19 cellular contexts compared by ENCODE assay signal in the genomic region with DNA sequence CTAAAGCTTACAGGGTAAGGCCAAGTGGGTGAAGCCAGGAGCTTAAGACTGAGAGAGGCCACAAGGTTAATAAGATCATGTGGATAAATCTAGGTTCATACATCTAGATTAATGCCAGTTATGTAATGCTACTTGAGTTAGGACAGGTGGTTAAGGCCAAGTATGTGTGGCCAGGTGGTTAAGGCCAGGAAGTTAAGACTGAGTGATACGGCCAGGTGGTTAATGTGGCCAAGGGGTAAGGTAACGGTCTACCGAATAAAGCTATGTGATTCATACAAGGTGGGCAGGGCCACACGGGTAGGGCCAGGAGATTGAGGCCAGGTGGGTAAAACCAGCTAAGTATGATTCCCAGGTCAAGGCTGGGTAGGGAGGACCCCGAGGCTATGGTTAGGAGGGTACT.
DNase-seq lines count a peak whose midpoint lies in the region; ATAC-seq, FAIRE-seq and TF ChIP-seq lines count a peak whose summit lies in the region.
"Had no signal": no experiment of that assay in that cellular context is flagged by ENCODE, and none has a peak within 500 bp of the region (broad histone marks: within the 10 kb centered on the region; RNA-seq: fewer than 3 reads in every experiment).

No MANE protein-coding gene starts in this region.

- no peak for TF ChIP-seq RAD21 in GM12878 (IDR thresholded peaks at IDR 0.05; ENCODE audit: insufficient read depth, low read depth, low read length)

- no peaks in the 10 kb centered on the region for H4K20me1 ChIP-seq in GM12878 (ENCODE audit: control insufficient read depth, insufficient read depth)

- RAD21 ChIA-PET in GM12878 (lab: Charles Lee; ENCODE audit: unreplicated experiment), result no interaction called here

- DNase-seq in GM12878 (ENCODE audit: low read depth, low spot score) (no peak), nucleus accumbens (lab: John Stamatoyannopoulos, UW) (no peak)
- no peak for DNase-seq in activated CD4-positive, alpha-beta memory T cell treated with anti-CD3 and anti-CD28 coated beads for 36 hours
- DNase-seq: ACHN; CD8-positive, alpha-beta T cell; MV-4-11; NCI-H1417 treated with DMSO at 0.1 percent for 48 hours; NCI-H2029; NCI-H510A treated with DMSO at 0.1 percent for 48 hours; PC-9; T-helper 9 cell had no signal

- H3K4me1 ChIP-seq in GM12878 (ENCODE audit: control insufficient read depth, insufficient read depth, low read length), result peaks cover 16% of the 10 kb centered on the region
- H3K4me1 ChIP-seq: HAP-1 had no signal

- H3K4me3 ChIP-seq in GM12878, result no peak overlapping the region
- H3K4me3 ChIP-seq: HAP-1, PC-9 had no signal

- ATAC-seq in GM18502 (IDR thresholded peaks at IDR 0.05; ENCODE audit: poor library complexity, unreplicated experiment) (peak; percentile 22), GM19397 (IDR thresholded peaks at IDR 0.05; ENCODE audit: unreplicated experiment) (peak; percentile 29), HG03354 (IDR thresholded peaks at IDR 0.05; ENCODE audit: poor library complexity, severe bottlenecking, unreplicated experiment) (peak; percentile 38), GM12878 (no peak), GM21717 (IDR thresholded peaks at IDR 0.05; ENCODE audit: unreplicated experiment) (no peak), GM21723 (IDR thresholded peaks at IDR 0.05; ENCODE audit: unreplicated experiment) (no peak)
- ATAC-seq: CD8-positive, alpha-beta T cell had no signal

- H3K36me3 Mint-ChIP-seq in activated CD4-positive, alpha-beta memory T cell treated with anti-CD3 and anti-CD28 coated beads for 36 hours, result no peaks in the 10 kb centered on the region
- H3K36me3 Mint-ChIP-seq: CD8-positive, alpha-beta T cell had no signal

- in situ Hi-C loops in GM12878 (cut with MboI), result no loop called here

- POLR2A ChIA-PET in GM12878 (lab: Charles Lee), result no interaction called here
- POLR2A ChIA-PET in activated CD4-positive, alpha-beta memory T cell treated with anti-CD3 and anti-CD28 coated beads for 36 hours (lab: Charles Lee), result no interaction called here

- TF ChIP-seq EP300 in GM12878 (IDR thresholded peaks at IDR 0.05; ENCODE audit: borderline replicate concordance in 1 of 2, control insufficient read depth in 1 of 2, low read depth in 2 of 2, low read length in 2 of 2), result no peak

- no peaks in the 10 kb centered on the region for H3K27me3 Mint-ChIP-seq in activated CD4-positive, alpha-beta memory T cell treated with anti-CD3 and anti-CD28 coated beads for 36 hours
- H3K27me3 Mint-ChIP-seq: B cell had no signal

- H3K4me2 ChIP-seq in GM12878 (ENCODE audit: control insufficient read depth, insufficient read depth), result no peak overlapping the region
- H3K4me2 ChIP-seq: PC-9 had no signal

- H3K36me3 ChIP-seq in GM12878 (ENCODE audit: control insufficient read depth in 2 of 2, insufficient read depth in 2 of 2, low read length in 1 of 2), result no peaks in the 10 kb centered on the region
- H3K36me3 ChIP-seq: HAP-1 had no signal

- H3K79me2 ChIP-seq in GM12878 (ENCODE audit: control insufficient read depth, insufficient read depth, low read length), result no peaks in the 10 kb centered on the region

- intact Hi-C loops in GM12878 (cut with micrococcal nuclease; ENCODE audit: unreplicated experiment), result no loop called here
- intact Hi-C loops in activated CD4-positive, alpha-beta memory T cell treated with anti-CD3 and anti-CD28 coated beads for 36 hours (cut with micrococcal nuclease), result no loop called here

- H3K27ac Mint-ChIP-seq in activated CD4-positive, alpha-beta memory T cell treated with anti-CD3 and anti-CD28 coated beads for 36 hours, result no peak overlapping the region
- H3K27ac Mint-ChIP-seq: B cell; CD8-positive, alpha-beta T cell had no signal

- BruUV-seq in GM12878 (replicated peaks; lab: Mats Ljungman, UMichigan), result no TSS peak

- TF ChIP-seq POLR2A in GM12878 (IDR thresholded peaks at IDR 0.05; ENCODE audit: low read depth, low read length), result no peak

- no peak for FAIRE-seq in GM12878 (lab: Jason Lieb, UNC)
- FAIRE-seq: GM18507 had no signal

- SMC1A ChIA-PET in GM12878 (lab: Charles Lee; ENCODE audit: uncharacterized antibody, unreplicated experiment), result interaction anchor here (1.0 kb wide), 1 partner anchor 11 kb away, joined by 3 read pairs; no protein-coding TSS in a partner anchor

- H3K4me1 Mint-ChIP-seq in activated CD4-positive, alpha-beta memory T cell treated with anti-CD3 and anti-CD28 coated beads for 36 hours (ENCODE audit: low read depth), result peaks cover 6% of the 10 kb centered on the region
- H3K4me1 Mint-ChIP-seq: B cell had no signal

- H3K27me3 ChIP-seq in GM12878 (replicated peaks in 1 of 2; ENCODE audit: control insufficient read depth in 2 of 2, insufficient read depth in 2 of 2, low read length in 1 of 2), result no peaks in the 10 kb centered on the region

- no peaks in the 10 kb centered on the region; the same call in 2 of the 3 replicates for H3K9me3 ChIP-seq in GM12878 (replicated peaks; ENCODE audit: control insufficient read depth, insufficient read depth, low read length)
- H3K9me3 ChIP-seq: HAP-1 had no signal

- CTCF ChIA-PET in GM12878 (lab: Yijun Ruan, JAX), result no interaction called here
- CTCF ChIA-PET in activated CD4-positive, alpha-beta memory T cell treated with anti-CD3 and anti-CD28 coated beads for 36 hours (lab: Charles Lee), result no interaction called here

- H3K9me3 Mint-ChIP-seq in activated CD4-positive, alpha-beta memory T cell treated with anti-CD3 and anti-CD28 coated beads for 36 hours, result peaks cover 3% of the 10 kb centered on the region
- H3K9me3 Mint-ChIP-seq: CD8-positive, alpha-beta T cell had no signal

- H3K4me3 Mint-ChIP-seq in activated CD4-positive, alpha-beta memory T cell treated with anti-CD3 and anti-CD28 coated beads for 36 hours, result no peak overlapping the region
- H3K4me3 Mint-ChIP-seq: B cell; CD8-positive, alpha-beta T cell had no signal

- H3K9ac ChIP-seq in GM12878 (ENCODE audit: control insufficient read depth, insufficient read depth, low read length), result no peak overlapping the region

- H3K27ac ChIP-seq in GM12878 (ENCODE audit: control insufficient read depth, insufficient read depth), result no peak overlapping the region
- H3K27ac ChIP-seq: PC-9 had no signal

- TF ChIP-seq CTCF in GM12878 (IDR thresholded peaks at IDR 0.05 in 2 of 3, conservative IDR thresholded peaks at IDR 0.05 in 1 of 3; ENCODE audit: control insufficient read depth in 2 of 3, extremely low read depth in 1 of 3, insufficient read depth in 1 of 3, low read depth in 3 of 3, low read length in 3 of 3), result no peak

- WGBS in GM12878 (ENCODE audit: insufficient coverage, insufficient replicate concordance, low lambda C conversion rate, missing lambda C conversion rate), result 10% methylated on average over 5 of the region's 5 CpGs

- H2AFZ ChIP-seq in GM12878 (ENCODE audit: control insufficient read depth, low read depth, low read length), result no peak overlapping the region
- H2AFZ ChIP-seq: PC-9 had no signal

TF ChIP-seq in GM12878, 131 proteins besides CTCF, POLR2A, EP300 and RAD21:
- TF ChIP-seq ZZZ3 (IDR thresholded peaks at IDR 0.05; ENCODE audit: control insufficient read depth, insufficient read length, low read depth), result no peak
- TF ChIP-seq RUNX3 (IDR thresholded peaks at IDR 0.05; ENCODE audit: low read length), result peak; percentile 78
- peak; percentile 73; the same call in 1 of the 2 replicates for TF ChIP-seq TCF12 (IDR thresholded peaks at IDR 0.05; ENCODE audit: low read depth, low read length)
- no peak for TF ChIP-seq SKIL (IDR thresholded peaks at IDR 0.05; ENCODE audit: low read depth, poor library complexity, severe bottlenecking)

Comparison
In these comparisons a context has a peak if more than half of its experiments do, and no peak if none do; other contexts are left out.
1. ATAC-seq: peak in GM18502 (single experiment), GM19397 (single experiment) and HG03354 (single experiment); none in GM12878 (single experiment), GM21717 (single experiment) and GM21723 (single experiment).